Comparison of ENCODE assay signal across 1 cellular context in the genomic region with DNA sequence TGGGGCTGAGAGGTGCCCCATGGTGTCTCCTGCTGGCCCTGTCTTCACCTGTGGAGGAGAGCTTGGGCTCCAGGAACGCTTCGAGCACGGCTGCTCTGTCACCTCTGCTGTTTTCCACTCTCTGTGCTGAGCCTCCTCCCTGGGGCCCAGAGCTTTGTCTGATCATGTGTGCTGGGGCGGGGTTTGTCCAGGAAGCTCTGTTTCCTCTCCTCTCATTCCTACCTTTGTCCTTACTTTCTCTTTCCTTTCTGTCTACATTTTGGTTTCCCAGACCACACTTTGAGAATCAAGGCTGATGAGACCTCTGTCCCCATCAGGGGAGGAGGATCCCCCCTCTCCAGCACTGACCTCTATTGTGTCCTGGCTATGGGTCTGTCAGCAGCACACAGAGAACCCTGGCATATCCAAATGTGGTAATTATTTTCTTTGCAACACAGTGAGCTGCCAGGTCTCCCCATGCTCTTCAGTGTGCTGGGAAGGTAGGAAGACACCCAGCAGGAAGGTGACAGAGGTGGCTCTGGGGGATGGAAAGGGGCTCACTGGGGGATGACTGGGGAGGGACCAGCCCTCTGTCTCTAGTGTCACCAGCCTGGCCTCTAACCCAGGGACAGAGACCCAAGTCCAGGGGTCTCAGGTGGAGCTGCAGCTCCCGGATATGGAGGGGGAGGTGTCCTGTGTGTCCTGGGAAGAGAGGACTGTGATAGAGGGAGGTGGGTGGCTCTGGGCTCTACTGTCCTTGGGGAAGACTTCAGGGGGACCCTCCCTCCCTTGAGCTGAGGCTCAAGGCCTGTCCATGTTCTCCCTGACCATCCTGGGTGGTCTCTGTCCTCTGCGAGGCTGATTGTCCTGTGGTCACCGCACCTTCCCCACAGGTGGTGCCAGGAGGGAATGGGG.
TF ChIP-seq lines count a peak whose summit lies in the region.

A gene (minus strand): TSS at position 128 of the 894 bp plus-strand sequence. CDS start 107 bp downstream, at position 21.

TF ChIP-seq in HepG2, 621 proteins besides CTCF, POLR2A, EP300 and RAD21 (continued from another document and continues in another):
- TF ChIP-seq RNF2 (conservative IDR thresholded peaks at IDR 0.05; ENCODE audit: low read depth) (no peak), FIP1L1 (IDR thresholded peaks at IDR 0.05; ENCODE audit: borderline replicate concordance, insufficient read depth, low read depth, low read length) (no peak), TAF15 (IDR thresholded peaks at IDR 0.05; ENCODE audit: low read depth, low read length, poor library complexity, severe bottlenecking) (no peak), ATF7 (IDR thresholded peaks at IDR 0.05) (no peak), ATF7 (CRISPR knock-in tag; IDR thresholded peaks at IDR 0.05) (no peak), ZNF10 (CRISPR knock-in tag; IDR thresholded peaks at IDR 0.05; ENCODE audit: borderline replicate concordance, low read depth) (no peak), ZNF337 (CRISPR knock-in tag; IDR thresholded peaks at IDR 0.05; ENCODE audit: borderline replicate concordance, low read depth) (0 out of 2 replicates have a peak, but pooled peaks have one; percentile 41), SIX4 (CRISPR knock-in tag; IDR thresholded peaks at IDR 0.05) (no peak), MTF2 (CRISPR knock-in tag; IDR thresholded peaks at IDR 0.05; ENCODE audit: borderline replicate concordance) (no peak), HNRNPK (IDR thresholded peaks at IDR 0.05; ENCODE audit: low read depth, low read length, poor library complexity, severe bottlenecking) (no peak), NCOA2 (CRISPR knock-in tag; IDR thresholded peaks at IDR 0.05) (peak; percentile 22; the same call in 1 of the 2 replicates), ZNF746 (CRISPR knock-in tag; IDR thresholded peaks at IDR 0.05) (no peak), THAP11 (CRISPR knock-in tag; IDR thresholded peaks at IDR 0.05) (peak; percentile 27; the same call in 1 of the 2 replicates), RORA (CRISPR knock-in tag; IDR thresholded peaks at IDR 0.05) (no peak), KDM2A (CRISPR knock-in tag; IDR thresholded peaks at IDR 0.05; ENCODE audit: borderline replicate concordance, low read depth) (peak; percentile 26; the same call in 1 of the 2 replicates), TGIF2 (CRISPR knock-in tag; IDR thresholded peaks at IDR 0.05) (no peak), IKZF1 (IDR thresholded peaks at IDR 0.05) (no peak), GTF3A (CRISPR knock-in tag; conservative IDR thresholded peaks at IDR 0.05) (no peak), NR2F2 (IDR thresholded peaks at IDR 0.05; ENCODE audit: borderline replicate concordance, low read depth) (no peak), ZNF30 (CRISPR knock-in tag; IDR thresholded peaks at IDR 0.05) (no peak), NR1H2 (CRISPR knock-in tag; IDR thresholded peaks at IDR 0.05; ENCODE audit: borderline replicate concordance, low read depth) (no peak)
- TF ChIP-seq, protein P1, sequence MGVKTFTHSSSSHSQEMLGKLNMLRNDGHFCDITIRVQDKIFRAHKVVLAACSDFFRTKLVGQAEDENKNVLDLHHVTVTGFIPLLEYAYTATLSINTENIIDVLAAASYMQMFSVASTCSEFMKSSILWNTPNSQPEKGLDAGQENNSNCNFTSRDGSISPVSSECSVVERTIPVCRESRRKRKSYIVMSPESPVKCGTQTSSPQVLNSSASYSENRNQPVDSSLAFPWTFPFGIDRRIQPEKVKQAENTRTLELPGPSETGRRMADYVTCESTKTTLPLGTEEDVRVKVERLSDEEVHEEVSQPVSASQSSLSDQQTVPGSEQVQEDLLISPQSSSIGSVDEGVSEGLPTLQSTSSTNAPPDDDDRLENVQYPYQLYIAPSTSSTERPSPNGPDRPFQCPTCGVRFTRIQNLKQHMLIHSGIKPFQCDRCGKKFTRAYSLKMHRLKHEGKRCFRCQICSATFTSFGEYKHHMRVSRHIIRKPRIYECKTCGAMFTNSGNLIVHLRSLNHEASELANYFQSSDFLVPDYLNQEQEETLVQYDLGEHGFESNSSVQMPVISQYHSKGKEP (CRISPR knock-in tag; IDR thresholded peaks at IDR 0.05), result 0 out of 2 replicates have a peak, but pooled peaks have one; percentile 61
- TF ChIP-seq, protein P2, sequence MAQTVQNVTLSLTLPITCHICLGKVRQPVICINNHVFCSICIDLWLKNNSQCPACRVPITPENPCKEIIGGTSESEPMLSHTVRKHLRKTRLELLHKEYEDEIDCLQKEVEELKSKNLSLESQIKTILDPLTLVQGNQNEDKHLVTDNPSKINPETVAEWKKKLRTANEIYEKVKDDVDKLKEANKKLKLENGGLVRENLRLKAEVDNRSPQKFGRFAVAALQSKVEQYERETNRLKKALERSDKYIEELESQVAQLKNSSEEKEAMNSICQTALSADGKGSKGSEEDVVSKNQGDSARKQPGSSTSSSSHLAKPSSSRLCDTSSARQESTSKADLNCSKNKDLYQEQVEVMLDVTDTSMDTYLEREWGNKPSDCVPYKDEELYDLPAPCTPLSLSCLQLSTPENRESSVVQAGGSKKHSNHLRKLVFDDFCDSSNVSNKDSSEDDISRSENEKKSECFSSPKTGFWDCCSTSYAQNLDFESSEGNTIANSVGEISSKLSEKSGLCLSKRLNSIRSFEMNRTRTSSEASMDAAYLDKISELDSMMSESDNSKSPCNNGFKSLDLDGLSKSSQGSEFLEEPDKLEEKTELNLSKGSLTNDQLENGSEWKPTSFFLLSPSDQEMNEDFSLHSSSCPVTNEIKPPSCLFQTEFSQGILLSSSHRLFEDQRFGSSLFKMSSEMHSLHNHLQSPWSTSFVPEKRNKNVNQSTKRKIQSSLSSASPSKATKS (CRISPR knock-in tag; IDR thresholded peaks at IDR 0.05), result no peak
- TF ChIP-seq, protein P3, sequence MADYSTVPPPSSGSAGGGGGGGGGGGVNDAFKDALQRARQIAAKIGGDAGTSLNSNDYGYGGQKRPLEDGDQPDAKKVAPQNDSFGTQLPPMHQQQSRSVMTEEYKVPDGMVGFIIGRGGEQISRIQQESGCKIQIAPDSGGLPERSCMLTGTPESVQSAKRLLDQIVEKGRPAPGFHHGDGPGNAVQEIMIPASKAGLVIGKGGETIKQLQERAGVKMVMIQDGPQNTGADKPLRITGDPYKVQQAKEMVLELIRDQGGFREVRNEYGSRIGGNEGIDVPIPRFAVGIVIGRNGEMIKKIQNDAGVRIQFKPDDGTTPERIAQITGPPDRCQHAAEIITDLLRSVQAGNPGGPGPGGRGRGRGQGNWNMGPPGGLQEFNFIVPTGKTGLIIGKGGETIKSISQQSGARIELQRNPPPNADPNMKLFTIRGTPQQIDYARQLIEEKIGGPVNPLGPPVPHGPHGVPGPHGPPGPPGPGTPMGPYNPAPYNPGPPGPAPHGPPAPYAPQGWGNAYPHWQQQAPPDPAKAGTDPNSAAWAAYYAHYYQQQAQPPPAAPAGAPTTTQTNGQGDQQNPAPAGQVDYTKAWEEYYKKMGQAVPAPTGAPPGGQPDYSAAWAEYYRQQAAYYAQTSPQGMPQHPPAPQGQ (CRISPR knock-in tag; IDR thresholded peaks at IDR 0.05; ENCODE audit: borderline replicate concordance), result no peak
- TF ChIP-seq, protein P4, sequence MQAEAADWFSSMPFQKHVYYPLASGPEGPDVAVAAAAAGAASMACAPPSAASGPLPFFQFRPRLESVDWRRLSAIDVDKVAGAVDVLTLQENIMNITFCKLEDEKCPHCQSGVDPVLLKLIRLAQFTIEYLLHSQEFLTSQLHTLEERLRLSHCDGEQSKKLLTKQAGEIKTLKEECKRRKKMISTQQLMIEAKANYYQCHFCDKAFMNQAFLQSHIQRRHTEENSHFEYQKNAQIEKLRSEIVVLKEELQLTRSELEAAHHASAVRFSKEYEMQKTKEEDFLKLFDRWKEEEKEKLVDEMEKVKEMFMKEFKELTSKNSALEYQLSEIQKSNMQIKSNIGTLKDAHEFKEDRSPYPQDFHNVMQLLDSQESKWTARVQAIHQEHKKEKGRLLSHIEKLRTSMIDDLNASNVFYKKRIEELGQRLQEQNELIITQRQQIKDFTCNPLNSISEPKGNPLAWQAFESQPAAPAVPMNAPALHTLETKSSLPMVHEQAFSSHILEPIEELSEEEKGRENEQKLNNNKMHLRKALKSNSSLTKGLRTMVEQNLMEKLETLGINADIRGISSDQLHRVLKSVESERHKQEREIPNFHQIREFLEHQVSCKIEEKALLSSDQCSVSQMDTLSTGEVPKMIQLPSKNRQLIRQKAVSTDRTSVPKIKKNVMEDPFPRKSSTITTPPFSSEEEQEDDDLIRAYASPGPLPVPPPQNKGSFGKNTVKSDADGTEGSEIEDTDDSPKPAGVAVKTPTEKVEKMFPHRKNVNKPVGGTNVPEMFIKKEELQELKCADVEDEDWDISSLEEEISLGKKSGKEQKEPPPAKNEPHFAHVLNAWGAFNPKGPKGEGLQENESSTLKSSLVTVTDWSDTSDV (CRISPR knock-in tag; IDR thresholded peaks at IDR 0.05), result no peak
- TF ChIP-seq, protein P5, sequence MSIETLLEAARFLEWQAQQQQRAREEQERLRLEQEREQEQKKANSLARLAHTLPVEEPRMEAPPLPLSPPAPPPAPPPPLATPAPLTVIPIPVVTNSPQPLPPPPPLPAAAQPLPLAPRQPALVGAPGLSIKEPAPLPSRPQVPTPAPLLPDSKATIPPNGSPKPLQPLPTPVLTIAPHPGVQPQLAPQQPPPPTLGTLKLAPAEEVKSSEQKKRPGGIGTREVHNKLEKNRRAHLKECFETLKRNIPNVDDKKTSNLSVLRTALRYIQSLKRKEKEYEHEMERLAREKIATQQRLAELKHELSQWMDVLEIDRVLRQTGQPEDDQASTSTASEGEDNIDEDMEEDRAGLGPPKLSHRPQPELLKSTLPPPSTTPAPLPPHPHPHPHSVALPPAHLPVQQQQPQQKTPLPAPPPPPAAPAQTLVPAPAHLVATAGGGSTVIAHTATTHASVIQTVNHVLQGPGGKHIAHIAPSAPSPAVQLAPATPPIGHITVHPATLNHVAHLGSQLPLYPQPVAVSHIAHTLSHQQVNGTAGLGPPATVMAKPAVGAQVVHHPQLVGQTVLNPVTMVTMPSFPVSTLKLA (IDR thresholded peaks at IDR 0.05), result no peak
- TF ChIP-seq, protein P6, sequence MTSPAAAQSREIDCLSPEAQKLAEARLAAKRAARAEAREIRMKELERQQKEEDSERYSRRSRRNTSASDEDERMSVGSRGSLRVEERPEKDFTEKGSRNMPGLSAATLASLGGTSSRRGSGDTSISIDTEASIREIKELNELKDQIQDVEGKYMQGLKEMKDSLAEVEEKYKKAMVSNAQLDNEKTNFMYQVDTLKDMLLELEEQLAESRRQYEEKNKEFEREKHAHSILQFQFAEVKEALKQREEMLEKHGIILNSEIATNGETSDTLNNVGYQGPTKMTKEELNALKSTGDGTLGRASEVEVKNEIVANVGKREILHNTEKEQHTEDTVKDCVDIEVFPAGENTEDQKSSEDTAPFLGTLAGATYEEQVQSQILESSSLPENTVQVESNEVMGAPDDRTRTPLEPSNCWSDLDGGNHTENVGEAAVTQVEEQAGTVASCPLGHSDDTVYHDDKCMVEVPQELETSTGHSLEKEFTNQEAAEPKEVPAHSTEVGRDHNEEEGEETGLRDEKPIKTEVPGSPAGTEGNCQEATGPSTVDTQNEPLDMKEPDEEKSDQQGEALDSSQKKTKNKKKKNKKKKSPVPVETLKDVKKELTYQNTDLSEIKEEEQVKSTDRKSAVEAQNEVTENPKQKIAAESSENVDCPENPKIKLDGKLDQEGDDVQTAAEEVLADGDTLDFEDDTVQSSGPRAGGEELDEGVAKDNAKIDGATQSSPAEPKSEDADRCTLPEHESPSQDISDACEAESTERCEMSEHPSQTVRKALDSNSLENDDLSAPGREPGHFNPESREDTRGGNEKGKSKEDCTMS (CRISPR knock-in tag; conservative IDR thresholded peaks at IDR 0.05), result no peak
- TF ChIP-seq, protein P7, sequence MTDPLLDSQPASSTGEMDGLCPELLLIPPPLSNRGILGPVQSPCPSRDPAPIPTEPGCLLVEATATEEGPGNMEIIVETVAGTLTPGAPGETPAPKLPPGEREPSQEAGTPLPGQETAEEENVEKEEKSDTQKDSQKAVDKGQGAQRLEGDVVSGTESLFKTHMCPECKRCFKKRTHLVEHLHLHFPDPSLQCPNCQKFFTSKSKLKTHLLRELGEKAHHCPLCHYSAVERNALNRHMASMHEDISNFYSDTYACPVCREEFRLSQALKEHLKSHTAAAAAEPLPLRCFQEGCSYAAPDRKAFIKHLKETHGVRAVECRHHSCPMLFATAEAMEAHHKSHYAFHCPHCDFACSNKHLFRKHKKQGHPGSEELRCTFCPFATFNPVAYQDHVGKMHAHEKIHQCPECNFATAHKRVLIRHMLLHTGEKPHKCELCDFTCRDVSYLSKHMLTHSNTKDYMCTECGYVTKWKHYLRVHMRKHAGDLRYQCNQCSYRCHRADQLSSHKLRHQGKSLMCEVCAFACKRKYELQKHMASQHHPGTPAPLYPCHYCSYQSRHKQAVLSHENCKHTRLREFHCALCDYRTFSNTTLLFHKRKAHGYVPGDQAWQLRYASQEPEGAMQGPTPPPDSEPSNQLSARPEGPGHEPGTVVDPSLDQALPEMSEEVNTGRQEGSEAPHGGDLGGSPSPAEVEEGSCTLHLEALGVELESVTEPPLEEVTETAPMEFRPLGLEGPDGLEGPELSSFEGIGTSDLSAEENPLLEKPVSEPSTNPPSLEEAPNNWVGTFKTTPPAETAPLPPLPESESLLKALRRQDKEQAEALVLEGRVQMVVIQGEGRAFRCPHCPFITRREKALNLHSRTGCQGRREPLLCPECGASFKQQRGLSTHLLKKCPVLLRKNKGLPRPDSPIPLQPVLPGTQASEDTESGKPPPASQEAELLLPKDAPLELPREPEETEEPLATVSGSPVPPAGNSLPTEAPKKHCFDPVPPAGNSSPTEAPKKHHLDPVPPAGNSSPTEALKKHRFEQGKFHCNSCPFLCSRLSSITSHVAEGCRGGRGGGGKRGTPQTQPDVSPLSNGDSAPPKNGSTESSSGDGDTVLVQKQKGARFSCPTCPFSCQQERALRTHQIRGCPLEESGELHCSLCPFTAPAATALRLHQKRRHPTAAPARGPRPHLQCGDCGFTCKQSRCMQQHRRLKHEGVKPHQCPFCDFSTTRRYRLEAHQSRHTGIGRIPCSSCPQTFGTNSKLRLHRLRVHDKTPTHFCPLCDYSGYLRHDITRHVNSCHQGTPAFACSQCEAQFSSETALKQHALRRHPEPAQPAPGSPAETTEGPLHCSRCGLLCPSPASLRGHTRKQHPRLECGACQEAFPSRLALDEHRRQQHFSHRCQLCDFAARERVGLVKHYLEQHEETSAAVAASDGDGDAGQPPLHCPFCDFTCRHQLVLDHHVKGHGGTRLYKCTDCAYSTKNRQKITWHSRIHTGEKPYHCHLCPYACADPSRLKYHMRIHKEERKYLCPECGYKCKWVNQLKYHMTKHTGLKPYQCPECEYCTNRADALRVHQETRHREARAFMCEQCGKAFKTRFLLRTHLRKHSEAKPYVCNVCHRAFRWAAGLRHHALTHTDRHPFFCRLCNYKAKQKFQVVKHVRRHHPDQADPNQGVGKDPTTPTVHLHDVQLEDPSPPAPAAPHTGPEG (CRISPR knock-in tag; IDR thresholded peaks at IDR 0.05), result no peak
- TF ChIP-seq, protein P8, sequence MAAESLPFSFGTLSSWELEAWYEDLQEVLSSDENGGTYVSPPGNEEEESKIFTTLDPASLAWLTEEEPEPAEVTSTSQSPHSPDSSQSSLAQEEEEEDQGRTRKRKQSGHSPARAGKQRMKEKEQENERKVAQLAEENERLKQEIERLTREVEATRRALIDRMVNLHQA (CRISPR knock-in tag; IDR thresholded peaks at IDR 0.05), result no peak
